Comparison of ENCODE assay signal across 9 cellular contexts in the genomic region with DNA sequence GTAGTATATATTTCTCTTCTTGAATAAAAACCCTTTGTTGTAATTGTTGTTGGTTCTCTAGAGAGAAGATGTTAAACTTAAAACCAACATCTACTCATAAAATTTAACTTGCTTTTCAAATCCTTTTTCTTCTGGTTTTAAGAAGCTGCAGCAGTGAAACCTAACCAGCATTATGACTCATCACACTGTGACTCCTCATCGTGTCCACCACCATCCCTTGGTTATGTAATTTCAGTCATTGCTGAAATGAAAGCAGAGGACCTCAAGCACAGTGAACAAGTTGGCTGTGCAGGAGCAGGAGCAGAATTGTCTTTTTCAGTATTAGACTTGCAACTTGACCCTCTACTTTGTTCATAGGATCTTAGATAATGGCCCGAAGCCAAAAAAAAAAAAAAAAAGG.
DNase-seq lines count a peak whose midpoint lies in the region; ATAC-seq and TF ChIP-seq lines count a peak whose summit lies in the region.
"Had no signal": no experiment of that assay in that cellular context is flagged by ENCODE, and none has a peak within 500 bp of the region (broad histone marks: within the 10 kb centered on the region; RNA-seq: fewer than 3 reads in every experiment).

No MANE protein-coding gene starts in this region.

- TF ChIP-seq CTCF in GM10248 (IDR thresholded peaks at IDR 0.05; ENCODE audit: control extremely low read depth, extremely low read depth, low read depth, missing control alignments), result no peak

- H3K27me3 ChIP-seq in HAP-1 (ENCODE audit: low read depth), result no peaks in the 10 kb centered on the region
- H3K27me3 ChIP-seq: cardiac muscle cell had no signal

- no peak overlapping the region for H3K4me3 ChIP-seq in HAP-1
- H3K4me3 ChIP-seq: cardiac muscle cell had no signal

- H3K36me3 ChIP-seq in HAP-1 (replicated peaks), result no peaks in the 10 kb centered on the region
- H3K36me3 ChIP-seq: cardiac muscle cell had no signal

- H3K9me3 ChIP-seq in HAP-1, result no peaks in the 10 kb centered on the region

- DNase-seq in GM10248 (ENCODE audit: extremely low spot score) (peak; percentile 71), epidermal melanocyte (ENCODE audit: insufficient read length, low spot score) (peak; percentile 43), HAP-1 (ENCODE audit: low spot score in 2 of 2) (no peak), NK-92 (lab: John Stamatoyannopoulos, UW; ENCODE audit: unreplicated experiment) (no peak), cardiac septum (ENCODE audit: low spot score) (no peak), GF-D8 (lab: John Stamatoyannopoulos, UW) (no peak)

- ATAC-seq in GM21526 (IDR thresholded peaks at IDR 0.05; ENCODE audit: low FRiP score, unreplicated experiment) (peak; percentile 100), HG03571 (IDR thresholded peaks at IDR 0.05; ENCODE audit: unreplicated experiment) (peak; percentile 100)

- in situ Hi-C loops in HAP-1 (cut with MboI; ENCODE audit: low sequenced_read_pairs), result no loop called here

- no peaks in the 10 kb centered on the region for H3K4me1 ChIP-seq in HAP-1

- POLR2A ChIA-PET in GM10248 (lab: Yijun Ruan, JAX), result interaction anchor here (0.7 kb wide), 1 partner anchor 23 kb away, joined by 6 read pairs; no protein-coding TSS in a partner anchor

- intact Hi-C loops in cardiac septum (cut with DNase I), result no loop called here

- CTCF ChIA-PET in GM10248 (lab: Yijun Ruan, JAX), result interaction anchor here (1.1 to 3.3 kb wide), 17 partner anchors 9 to 299 kb away, joined by 3 to 30 read pairs (median 8); no protein-coding TSS in a partner anchor

Comparison
In these comparisons a context has a peak if more than half of its experiments do, and no peak if none do; other contexts are left out.
1. DNase-seq: peak in GM10248 (single experiment) and epidermal melanocyte (single experiment); none in HAP-1 (0 of 2), NK-92 (single experiment), cardiac septum (single experiment) and GF-D8 (single experiment).